ENCODE assay signal across 18 cellular contexts in genomic region chr1:90537606-90538362, GRCh38.
A peak's percentile ranks its signal among the peaks of the same experiment; 100 is the strongest.
DNase-seq lines count a peak whose midpoint lies in the region; ATAC-seq, FAIRE-seq and TF ChIP-seq lines count a peak whose summit lies in the region.
"Had no signal": no experiment of that assay in that cellular context is flagged by ENCODE, and none has a peak within 500 bp of the region (broad histone marks: within the 10 kb centered on the region; RNA-seq: fewer than 3 reads in every experiment).

No MANE protein-coding gene starts in this region.

- 45% methylated on average over 9 of the region's 9 CpGs for WGBS in GM12878 (ENCODE audit: insufficient coverage, insufficient replicate concordance, low lambda C conversion rate, missing lambda C conversion rate)

- SMC1A ChIA-PET in GM12878 (lab: Charles Lee; ENCODE audit: uncharacterized antibody, unreplicated experiment), result interaction anchor here (0.9 to 2.0 kb wide), 2 partner anchors 9 to 38 kb away, joined by 3 to 10 read pairs; no protein-coding TSS in a partner anchor

- no peak overlapping the region for H3K9ac ChIP-seq in GM12878 (ENCODE audit: control insufficient read depth, insufficient read depth, low read length)

- H3K4me3 ChIP-seq in GM12878, result no peak overlapping the region
- H3K4me3 ChIP-seq: A549, HAP-1 had no signal

- no peak overlapping the region for H3K27ac ChIP-seq in GM12878 (ENCODE audit: control insufficient read depth, insufficient read depth)
- H3K27ac ChIP-seq: 22Rv1, A549, C4-2B had no signal

- H3K9me3 Mint-ChIP-seq in neural crest cell, result no peaks in the 10 kb centered on the region
- H3K9me3 Mint-ChIP-seq: CD4-positive, alpha-beta T cell had no signal

- TF ChIP-seq CTCF in GM12878 (IDR thresholded peaks at IDR 0.05 in 2 of 3, conservative IDR thresholded peaks at IDR 0.05 in 1 of 3; ENCODE audit: control insufficient read depth in 2 of 3, extremely low read depth in 1 of 3, insufficient read depth in 1 of 3, low read depth in 3 of 3, low read length in 3 of 3), result no peak
- no peak for TF ChIP-seq CTCF in neural crest cell (conservative IDR thresholded peaks at IDR 0.05)

- H3K36me3 ChIP-seq in GM12878 (ENCODE audit: control insufficient read depth in 2 of 2, insufficient read depth in 2 of 2, low read length in 1 of 2), result no peaks in the 10 kb centered on the region
- H3K36me3 ChIP-seq: HAP-1 had no signal

- H3K4me2 ChIP-seq in GM12878 (ENCODE audit: control insufficient read depth, insufficient read depth), result no peak overlapping the region
- H3K4me2 ChIP-seq: A549 had no signal

- no peaks in the 10 kb centered on the region for H3K27me3 Mint-ChIP-seq in neural crest cell (ENCODE audit: low read depth)

- H4K20me1 ChIP-seq in GM12878 (ENCODE audit: control insufficient read depth, insufficient read depth), result no peaks in the 10 kb centered on the region

- no peaks in the 10 kb centered on the region for H3K36me3 Mint-ChIP-seq in neural crest cell (ENCODE audit: low read depth)

- H3K27me3 ChIP-seq in GM12878 (replicated peaks in 1 of 2; ENCODE audit: control insufficient read depth in 2 of 2, insufficient read depth in 2 of 2, low read length in 1 of 2), result peaks cover 0 to 3% of the 10 kb centered on the region in 2 experiments; a peak in 1 of 4 replicates

- no peak overlapping the region for H2AFZ ChIP-seq in GM12878 (ENCODE audit: control insufficient read depth, low read depth, low read length)

- TF ChIP-seq RAD21 in GM12878 (IDR thresholded peaks at IDR 0.05; ENCODE audit: insufficient read depth, low read depth, low read length), result no peak

- H3K4me3 Mint-ChIP-seq in neural crest cell, result no peak overlapping the region
- H3K4me3 Mint-ChIP-seq: CD4-positive, alpha-beta T cell had no signal

- TF ChIP-seq EP300 in GM12878 (IDR thresholded peaks at IDR 0.05; ENCODE audit: borderline replicate concordance in 1 of 2, control insufficient read depth in 1 of 2, low read depth in 2 of 2, low read length in 2 of 2), result no peak

- H3K4me1 Mint-ChIP-seq in neural crest cell, result peaks cover 35% of the 10 kb centered on the region

- POLR2A ChIA-PET in GM12878 (lab: Charles Lee), result no interaction called here

- no peaks in the 10 kb centered on the region for H3K9me3 ChIP-seq in GM12878 (replicated peaks; ENCODE audit: control insufficient read depth, insufficient read depth, low read length)
- H3K9me3 ChIP-seq: A549, Caco-2, HAP-1 had no signal

- DNase-seq in NCI-H82 (lab: John Stamatoyannopoulos, UW), result peak; percentile 21
- DNase-seq in NCI-H82 treated with DMSO at 0.1 percent for 48 hours (lab: John Stamatoyannopoulos, UW; ENCODE audit: unreplicated experiment), result no peak
- no peak for DNase-seq in GM12878 (ENCODE audit: low read depth, low spot score)
- DNase-seq in neural crest cell (ENCODE audit: low read depth, low spot score), result no peak
- DNase-seq in central memory CD4-positive, alpha-beta T cell, result no peak
- no peak for DNase-seq in erythroblast (lab: John Stamatoyannopoulos, UW)
- DNase-seq in RKO (ENCODE audit: low spot score), result no peak
- DNase-seq: AML-193; Caco-2; CD4-positive, alpha-beta T cell; DMS79; GF-D8; KG1 had no signal

- FAIRE-seq in GM12878 (lab: Jason Lieb, UNC), result no peak
- FAIRE-seq: A549, D721Med had no signal

- no peaks in the 10 kb centered on the region for H3K79me2 ChIP-seq in GM12878 (ENCODE audit: control insufficient read depth, insufficient read depth, low read length)

- CTCF ChIA-PET in GM12878 (lab: Yijun Ruan, JAX), result no interaction called here

- H3K27ac Mint-ChIP-seq in neural crest cell (ENCODE audit: unreplicated experiment), result peak overlapping the region; percentile 89
- H3K27ac Mint-ChIP-seq: CD4-positive, alpha-beta T cell had no signal

- BruUV-seq in GM12878 (replicated peaks; lab: Mats Ljungman, UMichigan), result no TSS peak

- no peak for TF ChIP-seq POLR2A in GM12878 (IDR thresholded peaks at IDR 0.05; ENCODE audit: low read depth, low read length)
- TF ChIP-seq POLR2A in erythroblast (IDR thresholded peaks at IDR 0.05; ENCODE audit: low read length), result no peak

- intact Hi-C loops in GM12878 (cut with micrococcal nuclease; ENCODE audit: unreplicated experiment), result no loop called here

- ATAC-seq in GM12878, result no peak
- ATAC-seq: A549 had no signal

- in situ Hi-C loops in GM12878 (cut with MboI), result no loop called here

- H3K4me1 ChIP-seq in GM12878 (ENCODE audit: control insufficient read depth, insufficient read depth, low read length), result no peaks in the 10 kb centered on the region
- H3K4me1 ChIP-seq: A549, Caco-2 had no signal

- RAD21 ChIA-PET in GM12878 (lab: Charles Lee; ENCODE audit: unreplicated experiment), result no interaction called here

TF ChIP-seq in GM12878, 131 proteins besides CTCF, POLR2A, EP300 and RAD21:
- TF ChIP-seq ATF7 (IDR thresholded peaks at IDR 0.05; ENCODE audit: low read depth) (no peak), ZBTB4 (CRISPR knock-in tag; IDR thresholded peaks at IDR 0.05) (no peak), NR2F1 (conservative IDR thresholded peaks at IDR 0.05) (0 out of 2 replicates have a peak, but pooled peaks have one; percentile 17), ASH2L (IDR thresholded peaks at IDR 0.05; ENCODE audit: borderline replicate concordance, low read depth) (no peak)
